In genomic region chr6:53679446-53679933, GRCh38 we compare ENCODE assay signal across 8 cellular contexts. TPM values are rescaled to one million over a fixed set of nuclear protein-coding genes. Genes with fewer than 3 reads are reported as not detected.
A peak's percentile ranks its signal among the peaks of the same experiment; 100 is the strongest.
DNase-seq lines count a peak whose midpoint lies in the region; ATAC-seq and TF ChIP-seq lines count a peak whose summit lies in the region.

No MANE protein-coding gene starts in this region.

- no peaks in the 10 kb centered on the region for H3K9me3 Mint-ChIP-seq in activated naive CD4-positive, alpha-beta T cell treated with anti-CD3 and anti-CD28 coated beads for 36 hours

- DNase-seq in AG08396 (ENCODE audit: low spot score), result peak; percentile 54
- peak; percentile 24 for DNase-seq in MM.1S
- no peak for DNase-seq in colonic mucosa
- peak; percentile 89 for DNase-seq in mesendoderm
- DNase-seq in lower leg skin (ENCODE audit: low spot score in 2 of 2), result no peak
- DNase-seq in activated naive CD4-positive, alpha-beta T cell treated with anti-CD3 and anti-CD28 coated beads for 36 hours, result no peak

- no peaks in the 10 kb centered on the region for H3K4me1 Mint-ChIP-seq in activated naive CD4-positive, alpha-beta T cell treated with anti-CD3 and anti-CD28 coated beads for 36 hours (ENCODE audit: low read depth)

- no peak overlapping the region for H4K8ac ChIP-seq in mesendoderm (ENCODE audit: low read depth, low read length)

- H3K36me3 ChIP-seq in MM.1S (replicated peaks; ENCODE audit: insufficient read depth, low read length), result no peaks in the 10 kb centered on the region
- no peaks in the 10 kb centered on the region for H3K36me3 ChIP-seq in colonic mucosa
- no peaks in the 10 kb centered on the region for H3K36me3 ChIP-seq in mesendoderm (ENCODE audit: control insufficient read depth, insufficient read depth, low read length)

- H2BK15ac ChIP-seq in mesendoderm (replicated peaks; ENCODE audit: low read depth), result no peak overlapping the region

- no peak overlapping the region for H3K4me2 ChIP-seq in MM.1S (ENCODE audit: low read depth, low read length)
- no peak overlapping the region for H3K4me2 ChIP-seq in mesendoderm (ENCODE audit: low read length)

- H3K27ac ChIP-seq in MM.1S (ENCODE audit: low read length) (no peak overlapping the region), colonic mucosa (no peak overlapping the region), mesendoderm (ENCODE audit: low read depth, low read length) (no peak overlapping the region)

- H3K9me3 ChIP-seq in MM.1S (replicated peaks; ENCODE audit: insufficient read depth, low read length), result no peaks in the 10 kb centered on the region
- H3K9me3 ChIP-seq in colonic mucosa, result no peaks in the 10 kb centered on the region

- H3K79me1 ChIP-seq in mesendoderm (ENCODE audit: low read length), result no peaks in the 10 kb centered on the region

- H2AFZ ChIP-seq in MM.1S (ENCODE audit: low read length), result no peak overlapping the region

- H3K23ac ChIP-seq in mesendoderm (ENCODE audit: low read length), result no peak overlapping the region

- intact Hi-C loops in colonic mucosa (cut with DNase I) (loop anchor here (10.0 kb wide), 1 partner anchor 505 kb away; no protein-coding TSS in a partner anchor), lower leg skin (cut with DNase I; ENCODE audit: low total_unique reads) (no loop called here)
- intact Hi-C loops in activated naive CD4-positive, alpha-beta T cell treated with anti-CD3 and anti-CD28 coated beads for 36 hours (cut with micrococcal nuclease), result loop anchor here (1.0 kb wide), 1 partner anchor 186 kb away; no protein-coding TSS in a partner anchor

- no peaks in the 10 kb centered on the region for H3K27me3 Mint-ChIP-seq in activated naive CD4-positive, alpha-beta T cell treated with anti-CD3 and anti-CD28 coated beads for 36 hours (ENCODE audit: low read depth)

- no peak overlapping the region for H3K27ac Mint-ChIP-seq in activated naive CD4-positive, alpha-beta T cell treated with anti-CD3 and anti-CD28 coated beads for 36 hours

- no peak overlapping the region for H3K4me3 Mint-ChIP-seq in activated naive CD4-positive, alpha-beta T cell treated with anti-CD3 and anti-CD28 coated beads for 36 hours

- no CpG with 5 or more reads among the region's 10 CpGs for WGBS in mesendoderm (ENCODE audit: extremely low coverage, insufficient coverage, low lambda C conversion rate)
- 80 to 81% methylated on average over 10 of the region's 10 CpGs for WGBS in lower leg skin, 2 donors

- H3K4me3 ChIP-seq in MM.1S (ENCODE audit: low read length), result no peak overlapping the region
- no peak overlapping the region for H3K4me3 ChIP-seq in colonic mucosa
- H3K4me3 ChIP-seq in mesendoderm (ENCODE audit: low read length), result no peak overlapping the region
- H3K4me3 ChIP-seq in lower leg skin (ENCODE audit: low read depth, poor library complexity, severe bottlenecking), result no peak overlapping the region

- H3K4me1 ChIP-seq in MM.1S (ENCODE audit: low read length), result no peaks in the 10 kb centered on the region
- no peaks in the 10 kb centered on the region for H3K4me1 ChIP-seq in colonic mucosa
- no peaks in the 10 kb centered on the region for H3K4me1 ChIP-seq in mesendoderm (ENCODE audit: control insufficient read depth, low read depth, low read length)

- H2AK5ac ChIP-seq in mesendoderm (ENCODE audit: low read length), result no peak overlapping the region

- no peak overlapping the region for H3K56ac ChIP-seq in mesendoderm (ENCODE audit: low read length)

- no peaks in the 10 kb centered on the region for H3F3A ChIP-seq in MM.1S (ENCODE audit: insufficient read depth, low read length)

- ATAC-seq in GM18867 (IDR thresholded peaks at IDR 0.05; ENCODE audit: unreplicated experiment), result peak; percentile 84
- no peak for ATAC-seq in HG02840 (IDR thresholded peaks at IDR 0.05; ENCODE audit: low FRiP score, unreplicated experiment)

- CTCF ChIA-PET in activated naive CD4-positive, alpha-beta T cell treated with anti-CD3 and anti-CD28 coated beads for 36 hours (lab: Charles Lee), result interaction anchor here (1.2 kb wide), 1 partner anchor 187 kb away, joined by 3 read pairs; no protein-coding TSS in a partner anchor

- no peak overlapping the region for H4K5ac ChIP-seq in mesendoderm (ENCODE audit: low read length)

- no peaks in the 10 kb centered on the region for H3K36me3 Mint-ChIP-seq in activated naive CD4-positive, alpha-beta T cell treated with anti-CD3 and anti-CD28 coated beads for 36 hours (ENCODE audit: low read depth)

- H3K27me3 ChIP-seq in MM.1S (replicated peaks; ENCODE audit: insufficient read depth, low read length) (no peaks in the 10 kb centered on the region), colonic mucosa (no peaks in the 10 kb centered on the region), mesendoderm (ENCODE audit: insufficient read depth, low read length, poor library complexity) (no peaks in the 10 kb centered on the region)

- H3K9me2 ChIP-seq in MM.1S (replicated peaks; ENCODE audit: insufficient read depth, low read length), result no peaks in the 10 kb centered on the region

- peak; percentile 39 for TF ChIP-seq CTCF in MM.1S (IDR thresholded peaks at IDR 0.05; ENCODE audit: low read length)
- TF ChIP-seq CTCF in colonic mucosa (IDR thresholded peaks at IDR 0.05), result peak; percentile 18
- no peak for TF ChIP-seq CTCF in lower leg skin (IDR thresholded peaks at IDR 0.05)

- no peak overlapping the region for H3K9ac ChIP-seq in MM.1S (ENCODE audit: low read length)
- H3K9ac ChIP-seq in colonic mucosa (ENCODE audit: low read depth in 2 of 2, low read length in 2 of 2), result no peak overlapping the region
- no peak overlapping the region for H3K9ac ChIP-seq in mesendoderm (ENCODE audit: low read length)

- H3K79me2 ChIP-seq in MM.1S (ENCODE audit: low read length), result no peaks in the 10 kb centered on the region
- H3K79me2 ChIP-seq in mesendoderm (ENCODE audit: control insufficient read depth, insufficient read depth, low read length), result no peaks in the 10 kb centered on the region

- TF ChIP-seq POLR2A in lower leg skin (IDR thresholded peaks at IDR 0.05), result no peak

- no peak overlapping the region for H2BK120ac ChIP-seq in mesendoderm (ENCODE audit: low read depth, low read length)

- no peak overlapping the region for H3K18ac ChIP-seq in mesendoderm (ENCODE audit: low read length)

- H3K4ac ChIP-seq in mesendoderm (ENCODE audit: low read depth, low read length), result no peak overlapping the region

- no peak overlapping the region for H2BK5ac ChIP-seq in mesendoderm (ENCODE audit: low read length)

- H4K20me1 ChIP-seq in MM.1S (ENCODE audit: insufficient read depth, low read length), result no peaks in the 10 kb centered on the region

RNA-seq across cellular contexts. Expression of gene KLHL31, which starts 13.9 kb away (rescaled TPM):
- under 1 TPM; 0.27 to 0.30 TPM for total RNA-seq in colonic mucosa
- polyA plus RNA-seq in mesendoderm (2013, experiment 1 of 2), result 0.11 TPM
- polyA plus RNA-seq in mesendoderm (2013, experiment 2 of 2), result 0.11 TPM
- 1 to 10 TPM in 3 of 4 donors, under 1 TPM in 1; 0.32 to 4.1 (median 1.7) TPM for total RNA-seq in lower leg skin
- total RNA-seq in activated naive CD4-positive, alpha-beta T cell treated with anti-CD3 and anti-CD28 coated beads for 36 hours, result under 1 TPM; 0.10 to 0.15 TPM

Comparison
In these comparisons a context has a peak if more than half of its experiments do, and no peak if none do; other contexts are left out.
1. DNase-seq: peak in AG08396 (single experiment), MM.1S (single experiment) and mesendoderm (single experiment); none in colonic mucosa (single experiment), lower leg skin (0 of 2) and activated naive CD4-positive, alpha-beta T cell treated with anti-CD3 and anti-CD28 coated beads for 36 hours (single experiment).
2. CTCF ChIP-seq: peak in MM.1S (single experiment) and colonic mucosa (single experiment); none in lower leg skin (0 of 3).